16 cellular contexts compared by ENCODE assay signal in the genomic region with DNA sequence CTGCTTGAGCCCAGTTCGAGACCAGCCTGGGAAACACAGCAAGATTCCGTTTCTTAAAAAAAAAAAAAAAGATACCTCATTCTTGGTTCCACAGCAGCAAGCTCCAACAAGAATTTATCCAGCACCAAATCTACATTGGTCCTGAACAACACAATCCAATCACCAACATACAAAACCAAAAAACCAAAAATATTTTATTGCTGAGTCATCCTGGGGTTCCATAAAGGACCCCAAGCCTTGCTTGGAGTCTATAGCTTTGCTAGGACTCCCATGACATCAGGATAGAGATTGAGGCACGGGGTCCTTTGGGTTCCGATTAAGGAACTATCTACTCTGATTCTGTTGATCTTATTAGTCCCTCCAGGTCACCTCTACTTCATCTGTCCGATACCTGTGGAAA. TPM values are rescaled to one million over a fixed set of nuclear protein-coding genes. Genes with fewer than 3 reads are reported as not detected.
A peak's percentile ranks its signal among the peaks of the same experiment; 100 is the strongest.
DNase-seq lines count a peak whose midpoint lies in the region; ATAC-seq and TF ChIP-seq lines count a peak whose summit lies in the region.
"Had no signal": no experiment of that assay in that cellular context is flagged by ENCODE, and none has a peak within 500 bp of the region (broad histone marks: within the 10 kb centered on the region; RNA-seq: fewer than 3 reads in every experiment).

No MANE protein-coding gene starts in this region.

- no peaks in the 10 kb centered on the region for H3K27me3 Mint-ChIP-seq in activated T-cell treated with anti-CD3 and anti-CD28 coated beads, Interleukin-2, amount 50 U/mL, for 24 hours
- H3K27me3 Mint-ChIP-seq in T-cell (no peaks in the 10 kb centered on the region), endodermal cell (ENCODE audit: insufficient read depth) (no peaks in the 10 kb centered on the region)
- no peaks in the 10 kb centered on the region for H3K27me3 Mint-ChIP-seq in activated CD4-positive, alpha-beta T cell treated with anti-CD3 and anti-CD28 coated beads for 36 hours

- peak overlapping the region; percentile 44 for H3K27ac Mint-ChIP-seq in activated T-cell treated with anti-CD3 and anti-CD28 coated beads, Interleukin-2, amount 50 U/mL, for 24 hours
- H3K27ac Mint-ChIP-seq in T-cell, result peak overlapping the region; percentile 16 to 44
- peak overlapping the region; percentile 14 for H3K27ac Mint-ChIP-seq in endodermal cell
- H3K27ac Mint-ChIP-seq in activated CD4-positive, alpha-beta T cell treated with anti-CD3 and anti-CD28 coated beads for 36 hours, result no peak overlapping the region

- H3K36me3 Mint-ChIP-seq in activated T-cell treated with anti-CD3 and anti-CD28 coated beads, Interleukin-2, amount 50 U/mL, for 24 hours (ENCODE audit: low read depth), result peaks cover 18% of the 10 kb centered on the region
- H3K36me3 Mint-ChIP-seq in T-cell (peaks cover 40% of the 10 kb centered on the region), endodermal cell (ENCODE audit: low read depth) (peaks cover 23% of the 10 kb centered on the region)
- peaks cover 45% of the 10 kb centered on the region for H3K36me3 Mint-ChIP-seq in activated CD4-positive, alpha-beta T cell treated with anti-CD3 and anti-CD28 coated beads for 36 hours (ENCODE audit: low read depth)

- ATAC-seq in T-cell (replicated peaks in 1 of 4), result no peak
- ATAC-seq in activated CD4-positive, alpha-beta T cell treated with anti-CD3 and anti-CD28 coated beads for 36 hours, result no peak
- no peak for ATAC-seq in GM18868 (IDR thresholded peaks at IDR 0.05; ENCODE audit: unreplicated experiment)
- ATAC-seq: Panc1, Right ventricle myocardium inferior had no signal

- H3K27me3 ChIP-seq in endodermal cell (ENCODE audit: control insufficient read depth, insufficient read depth, low read length, poor library complexity, severe bottlenecking), result no peaks in the 10 kb centered on the region

- POLR2A ChIA-PET in T-cell (lab: Charles Lee), result no interaction called here
- POLR2A ChIA-PET in activated CD4-positive, alpha-beta T cell treated with anti-CD3 and anti-CD28 coated beads for 36 hours (lab: Charles Lee), result no interaction called here

- peaks cover 5% of the 10 kb centered on the region for H3K4me1 Mint-ChIP-seq in activated T-cell treated with anti-CD3 and anti-CD28 coated beads, Interleukin-2, amount 50 U/mL, for 24 hours (ENCODE audit: low read depth)
- peaks cover 3 to 9% (median 3%) of the 10 kb centered on the region in 3 donors for H3K4me1 Mint-ChIP-seq in T-cell
- H3K4me1 Mint-ChIP-seq in endodermal cell, result no peaks in the 10 kb centered on the region
- H3K4me1 Mint-ChIP-seq in activated CD4-positive, alpha-beta T cell treated with anti-CD3 and anti-CD28 coated beads for 36 hours, result peaks cover 3% of the 10 kb centered on the region

- H3K9me3 ChIP-seq in endodermal cell (ENCODE audit: control insufficient read depth, low read length), result no peaks in the 10 kb centered on the region

- no peak overlapping the region for H3K4me3 ChIP-seq in endodermal cell (ENCODE audit: low read length)

- intact Hi-C loops in activated CD4-positive, alpha-beta T cell treated with anti-CD3 and anti-CD28 coated beads for 36 hours (cut with DNase I, micrococcal nuclease), result no loop called here

- H3K4me3 Mint-ChIP-seq in activated T-cell treated with anti-CD3 and anti-CD28 coated beads, Interleukin-2, amount 50 U/mL, for 24 hours, result no peak overlapping the region
- H3K4me3 Mint-ChIP-seq in T-cell (no peak overlapping the region), endodermal cell (no peak overlapping the region)
- H3K4me3 Mint-ChIP-seq in activated CD4-positive, alpha-beta T cell treated with anti-CD3 and anti-CD28 coated beads for 36 hours, result no peak overlapping the region

- TF ChIP-seq CTCF in endodermal cell (conservative IDR thresholded peaks at IDR 0.05), result no peak

- H3K9ac ChIP-seq in endodermal cell (ENCODE audit: extremely low read depth, low read length, poor library complexity, severe bottlenecking), result no peak overlapping the region

- H3K4me1 ChIP-seq in endodermal cell (ENCODE audit: control insufficient read depth, insufficient read depth, low read length), result no peaks in the 10 kb centered on the region

- 93 to 94% methylated on average over 4 to 5 of the region's 5 CpGs for WGBS in endodermal cell (ENCODE audit: insufficient coverage in 1 of 2, insufficient read length in 1 of 2), 2 experiments

- no peak for DNase-seq in activated T-cell treated with anti-CD3 and anti-CD28 coated beads, Interleukin-2, amount 50 U/mL, for 24 hours
- DNase-seq in activated T-cell treated with anti-CD3 and anti-CD28 coated beads, Interleukin-2, amount 50 U/mL, for 48 hours, result no peak
- DNase-seq in T-cell (no peak), endodermal cell (no peak)
- DNase-seq in activated CD4-positive, alpha-beta T cell treated with anti-CD3 and anti-CD28 coated beads for 36 hours, result no peak
- DNase-seq: Karpas-422, MM.1S, NCI-H1105, NCI-H187 treated with DMSO at 0.1 percent for 48 hours, NCI-H2171, NCI-H446 treated with DMSO at 0.1 percent for 48 hours, NCI-H774 had no signal

- H3K27ac ChIP-seq in endodermal cell (ENCODE audit: low read depth, low read length), result no peak overlapping the region
- H3K27ac ChIP-seq: C4-2B had no signal

- H3K36me3 ChIP-seq in endodermal cell (ENCODE audit: control insufficient read depth, insufficient read depth, low read length), result peaks cover 75% of the 10 kb centered on the region

- H3K9me3 Mint-ChIP-seq in activated T-cell treated with anti-CD3 and anti-CD28 coated beads, Interleukin-2, amount 50 U/mL, for 24 hours, result no peaks in the 10 kb centered on the region
- no peaks in the 10 kb centered on the region for H3K9me3 Mint-ChIP-seq in T-cell
- H3K9me3 Mint-ChIP-seq in endodermal cell, result peaks cover 6% of the 10 kb centered on the region
- H3K9me3 Mint-ChIP-seq in activated CD4-positive, alpha-beta T cell treated with anti-CD3 and anti-CD28 coated beads for 36 hours (ENCODE audit: low read depth), result no peaks in the 10 kb centered on the region

- CTCF ChIA-PET in T-cell (lab: Charles Lee), result interaction anchor here in 1 of 2 donors (1.5 kb wide), 1 partner anchor 31 kb away, joined by 3 read pairs; no protein-coding TSS in a partner anchor
- CTCF ChIA-PET in activated CD4-positive, alpha-beta T cell treated with anti-CD3 and anti-CD28 coated beads for 36 hours (lab: Charles Lee), result no interaction called here

RNA-seq across cellular contexts. Expression of gene OSGEP, which starts 7.7 kb away (rescaled TPM):
- total RNA-seq in T-cell, result 10 to 100 TPM; 56.4 to 80.2 (median 61.5) TPM
- total RNA-seq in endodermal cell, result 10 to 100 TPM; 44.3 to 50.7 TPM
- polyA plus RNA-seq in endodermal cell (2013, experiment 1 of 2), result 36.2 TPM
- 33.5 TPM for polyA plus RNA-seq in endodermal cell (2013, experiment 2 of 2)
- 10 to 100 TPM; 46.2 to 47.5 TPM for total RNA-seq in activated CD4-positive, alpha-beta T cell treated with anti-CD3 and anti-CD28 coated beads for 36 hours

RNA-seq across cellular contexts. Expression of gene APEX1, which starts 8.1 kb away (rescaled TPM):
- total RNA-seq in T-cell (100 to 1,000 TPM in 4 of 5 donors, 10 to 100 TPM in 1; 92.9 to 142 (median 120) TPM), endodermal cell (100 to 1,000 TPM; 228 to 249 TPM)
- 308 TPM for polyA plus RNA-seq in endodermal cell (2013, experiment 1 of 2)
- polyA plus RNA-seq in endodermal cell (2013, experiment 2 of 2), result 267 TPM
- total RNA-seq in activated CD4-positive, alpha-beta T cell treated with anti-CD3 and anti-CD28 coated beads for 36 hours, result 100 to 1,000 TPM; 216 to 257 TPM

RNA-seq across cellular contexts. Expression of gene KLHL33, which starts 10.9 kb away (rescaled TPM):
- total RNA-seq in T-cell (under 1 TPM; 0.07 to 0.65 (median 0.22) TPM), endodermal cell (under 1 TPM in 1 of 2 donors, not detected in 1; 0.09 TPM)
- polyA plus RNA-seq in endodermal cell (2013, experiment 1 of 2), result not detected
- not detected for polyA plus RNA-seq in endodermal cell (2013, experiment 2 of 2)
- total RNA-seq in activated CD4-positive, alpha-beta T cell treated with anti-CD3 and anti-CD28 coated beads for 36 hours, result under 1 TPM; 0.05 to 0.09 TPM

RNA-seq across cellular contexts. Expression of gene PIP4P1, which starts 14.3 kb away (rescaled TPM):
- total RNA-seq in T-cell (10 to 100 TPM; 54.2 to 72.8 (median 57.5) TPM), endodermal cell (10 to 100 TPM; 32.1 to 38.1 TPM)
- 39.0 TPM for polyA plus RNA-seq in endodermal cell (2013, experiment 1 of 2)
- 45.4 TPM for polyA plus RNA-seq in endodermal cell (2013, experiment 2 of 2)
- total RNA-seq in activated CD4-positive, alpha-beta T cell treated with anti-CD3 and anti-CD28 coated beads for 36 hours, result 10 to 100 TPM; 24.2 to 24.7 TPM

RNA-seq across cellular contexts. Expression of gene PNP, which starts 22.3 kb away (rescaled TPM):
- total RNA-seq in T-cell, result 10 to 100 TPM; 47.7 to 86.2 (median 77.9) TPM
- 10 to 100 TPM; 52.8 to 59.8 TPM for total RNA-seq in endodermal cell
- 38.6 TPM for polyA plus RNA-seq in endodermal cell (2013, experiment 1 of 2)
- polyA plus RNA-seq in endodermal cell (2013, experiment 2 of 2), result 38.3 TPM
- 100 to 1,000 TPM; 160 to 164 TPM for total RNA-seq in activated CD4-positive, alpha-beta T cell treated with anti-CD3 and anti-CD28 coated beads for 36 hours
